ENCODE assay signal across 30 cellular contexts in the genomic region with DNA sequence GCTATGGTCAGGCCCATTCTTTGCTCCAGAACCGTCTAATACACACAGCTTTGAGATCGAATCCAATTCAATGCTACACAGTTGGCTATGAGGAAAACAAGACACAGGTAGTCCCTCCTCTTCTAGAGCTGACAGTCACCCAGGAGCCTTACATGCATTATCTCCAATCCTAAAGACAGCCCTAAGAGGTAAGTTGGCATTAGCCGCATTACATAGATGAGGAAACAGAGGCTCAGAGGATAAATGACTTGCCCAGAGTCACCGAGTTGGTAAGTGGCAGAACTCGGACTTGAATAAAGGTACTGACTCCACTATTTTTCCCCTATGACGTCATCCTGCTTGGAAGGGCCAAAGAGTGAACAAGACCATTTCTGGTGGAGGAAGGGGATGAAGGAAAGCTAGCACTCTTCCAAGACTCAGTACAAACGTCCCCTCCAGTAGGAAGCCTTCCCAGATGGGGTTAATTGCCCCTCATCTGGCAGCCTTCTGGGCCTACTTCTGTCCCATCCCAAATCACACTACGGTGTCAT.
"Had no signal": no experiment of that assay in that cellular context is flagged by ENCODE, and none has a peak within 500 bp of the region (broad histone marks: within the 10 kb centered on the region; RNA-seq: fewer than 3 reads in every experiment).

No MANE protein-coding gene starts in this region.

- H3K4me3 ChIP-seq: neural progenitor cell, ovary, psoas muscle, skin epidermis, smooth muscle cell, spleen, stomach, thoracic aorta, thyroid gland, tibial nerve, upper lobe of left lung, vagina had no signal

- FAIRE-seq: urothelium cell line had no signal

- H3K36me3 Mint-ChIP-seq: natural killer cell; neural progenitor cell; stimulated activated memory B cell treated with anti-CD40 and anti-IgM and Interleukin-4, amounts not matched to agents 10 μg/mL and 1 μg/mL and 100 μg/mL, for 72 hours had no signal

- H3K4me1 ChIP-seq: neural progenitor cell, parathyroid adenoma, psoas muscle, stomach, thyroid gland, tibial nerve, upper lobe of left lung, vagina had no signal

- H3K36me3 ChIP-seq: neural progenitor cell, ovary, spleen, stomach, thoracic aorta, thyroid gland, tibial nerve, upper lobe of left lung, vagina had no signal

- H3K27ac Mint-ChIP-seq: natural killer cell; nephron; neural progenitor cell; progenitor cell of endocrine pancreas; stimulated activated memory B cell treated with anti-CD40 and anti-IgM and Interleukin-4, amounts not matched to agents 10 μg/mL and 1 μg/mL and 100 μg/mL, for 72 hours; stimulated activated naive CD8-positive, alpha-beta T cell treated with anti-CD3 and anti-CD28 coated beads, Interleukin-15, Interleukin-2, amounts not matched to agents 100 ng/mL and 50 ng/mL, for 24 hours had no signal

- H2AFZ ChIP-seq: neural progenitor cell, parathyroid adenoma had no signal

- H3K9me3 Mint-ChIP-seq: natural killer cell; nephron; neural progenitor cell; stimulated activated memory B cell treated with anti-CD40 and anti-IgM and Interleukin-4, amounts not matched to agents 10 μg/mL and 1 μg/mL and 100 μg/mL, for 72 hours; stimulated activated naive CD8-positive, alpha-beta T cell treated with anti-CD3 and anti-CD28 coated beads, Interleukin-15, Interleukin-2, amounts not matched to agents 100 ng/mL and 50 ng/mL, for 24 hours had no signal

- H3K27ac ChIP-seq: neural progenitor cell, ovary, parathyroid adenoma, psoas muscle, skin epidermis, spleen, stomach, thoracic aorta, thyroid gland, tibial nerve, upper lobe of left lung, vagina had no signal

- H3K9ac ChIP-seq: neural progenitor cell, parathyroid adenoma had no signal

- H3K4me2 ChIP-seq: neural progenitor cell, smooth muscle cell had no signal

- H3K27me3 Mint-ChIP-seq: progenitor cell of endocrine pancreas; stimulated activated memory B cell treated with anti-CD40 and anti-IgM and Interleukin-4, amounts not matched to agents 10 μg/mL and 1 μg/mL and 100 μg/mL, for 72 hours; stimulated activated naive CD8-positive, alpha-beta T cell treated with anti-CD3 and anti-CD28 coated beads, Interleukin-15, Interleukin-2, amounts not matched to agents 100 ng/mL and 50 ng/mL, for 24 hours had no signal

- H3K9me3 ChIP-seq: ovary, psoas muscle, spleen, stomach, thoracic aorta, thyroid gland, tibial nerve, upper lobe of left lung, vagina had no signal

- H3K4me1 Mint-ChIP-seq: natural killer cell; nephron; neural progenitor cell; stimulated activated memory B cell treated with anti-CD40 and anti-IgM and Interleukin-4, amounts not matched to agents 10 μg/mL and 1 μg/mL and 100 μg/mL, for 72 hours had no signal

- ATAC-seq: natural killer cell; right cardiac atrium; sciatic nerve; stimulated activated memory B cell treated with anti-CD40 and anti-IgM and Interleukin-4, amounts not matched to agents 10 μg/mL and 1 μg/mL and 100 μg/mL, for 72 hours had no signal

- H3K4me3 Mint-ChIP-seq: natural killer cell; nephron; neural progenitor cell; stimulated activated memory B cell treated with anti-CD40 and anti-IgM and Interleukin-4, amounts not matched to agents 10 μg/mL and 1 μg/mL and 100 μg/mL, for 72 hours; stimulated activated naive CD8-positive, alpha-beta T cell treated with anti-CD3 and anti-CD28 coated beads, Interleukin-15, Interleukin-2, amounts not matched to agents 100 ng/mL and 50 ng/mL, for 24 hours had no signal

- H3K27me3 ChIP-seq: neural progenitor cell, ovary, stomach, upper lobe of left lung, vagina had no signal

- DNase-seq: natural killer cell; occipital lobe; ovary; posterior cingulate gyrus; psoas muscle; right cardiac atrium; spleen; stimulated activated CD4-positive, alpha-beta T cell treated with anti-CD3 and anti-CD28 coated beads, Interleukin-12 subunit alpha, Interleukin-12 subunit beta, amount 100 ng/mL, for 4 hours; stimulated activated CD4-positive, alpha-beta T cell treated with anti-CD3 and anti-CD28 coated beads, Interleukin-1b, Interleukin-23, amount 100 ng/mL, for 48 hours; stimulated activated CD4-positive, alpha-beta T cell treated with anti-CD3 and anti-CD28 coated beads, Interleukin-4, amount 100 ng/mL, for 1 hour; stimulated activated CD4-positive, alpha-beta T cell treated with anti-CD3 and anti-CD28 coated beads, Interleukin-4, amount 100 ng/mL, for 4 hours; stimulated activated CD8-positive, alpha-beta memory T cell treated with anti-CD3 and anti-CD28 coated beads, Interleukin-4, amount 100 ng/mL, for 48 hours; stimulated activated naive CD4-positive, alpha-beta T cell; stomach; thyroid gland; trophoblast cell; upper lobe of left lung had no signal
